ENCODE assay signal across 22 cellular contexts in the genomic region with DNA sequence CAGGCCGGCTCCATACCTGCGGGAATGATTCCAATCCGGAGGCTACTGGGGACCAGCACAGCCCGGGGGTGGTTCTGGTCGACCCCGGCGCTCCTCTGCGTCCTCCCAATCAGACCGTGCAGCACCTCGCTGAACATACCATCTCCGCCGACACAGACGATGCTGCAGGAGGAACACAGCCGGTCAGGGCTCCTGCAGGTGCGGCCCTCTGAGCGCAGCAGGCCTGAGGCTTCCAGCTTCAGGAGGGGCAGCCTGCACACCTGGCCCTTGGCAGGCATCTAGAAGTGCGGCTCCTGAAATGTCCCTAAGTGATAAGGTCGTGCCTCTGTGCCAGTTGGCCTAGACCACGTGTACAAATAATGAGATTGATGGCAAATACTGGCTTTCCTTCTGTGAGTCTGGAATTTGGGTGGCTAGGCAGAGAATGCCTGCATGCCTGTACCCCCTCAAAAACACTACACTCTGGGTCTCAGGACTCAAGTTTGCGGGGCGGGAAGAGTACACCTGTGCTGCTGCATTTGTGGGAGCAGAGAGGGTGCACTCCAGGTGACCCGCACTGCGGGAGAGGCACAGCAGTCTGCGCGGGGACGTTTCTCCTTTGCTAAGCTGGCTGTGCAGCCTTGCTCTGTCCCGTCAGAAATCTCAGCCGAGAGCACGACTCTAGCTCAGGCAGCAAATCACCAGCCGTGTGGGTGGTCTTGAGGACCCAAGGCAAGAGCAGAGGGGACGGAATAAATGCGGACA. TPM values are rescaled to one million over a fixed set of nuclear protein-coding genes. Genes with fewer than 3 reads are reported as not detected.
DNase-seq lines count a peak whose midpoint lies in the region; ATAC-seq and TF ChIP-seq lines count a peak whose summit lies in the region.
"Had no signal": no experiment of that assay in that cellular context is flagged by ENCODE, and none has a peak within 500 bp of the region (broad histone marks: within the 10 kb centered on the region; RNA-seq: fewer than 3 reads in every experiment).

No MANE protein-coding gene starts in this region.

- H3K4me1 ChIP-seq in neural progenitor cell = no peaks in the 10 kb centered on the region

- no peaks in the 10 kb centered on the region for H3K9me3 Mint-ChIP-seq in activated naive CD8-positive, alpha-beta T cell treated with anti-CD3 and anti-CD28 coated beads, Interleukin-2, amount 50 U/mL, for 24 hours
- no peaks in the 10 kb centered on the region for H3K9me3 Mint-ChIP-seq in activated naive CD8-positive, alpha-beta T cell treated with anti-CD3 and anti-CD28 coated beads for 36 hours
- no peaks in the 10 kb centered on the region for H3K9me3 Mint-ChIP-seq in chondrocyte (ENCODE audit: low read depth)
- no peaks in the 10 kb centered on the region for H3K9me3 Mint-ChIP-seq in neural progenitor cell
- H3K9me3 Mint-ChIP-seq: CD14-positive monocyte had no signal

- no peak for DNase-seq in activated naive CD8-positive, alpha-beta T cell treated with anti-CD3 and anti-CD28 coated beads, Interleukin-2, amount 50 U/mL, for 24 hours
- no peak for DNase-seq in activated naive CD8-positive, alpha-beta T cell treated with anti-CD3 and anti-CD28 coated beads for 36 hours
- DNase-seq in chondrocyte (ENCODE audit: low spot score) (peak; percentile 70), neural progenitor cell (ENCODE audit: low spot score) (no peak)
- DNase-seq: EL, GF-D8, IMR-90, NCI-H1105, NCI-H146, NCI-H2029, NCI-H2227 treated with DMSO at 0.1 percent for 48 hours, NCI-H510A treated with DMSO at 0.1 percent for 48 hours, NCI-H748 treated with DMSO at 0.1 percent for 48 hours, PC-9, RPMI8226, SHP77 treated with DMSO at 0.1 percent for 48 hours had no signal

- no peaks in the 10 kb centered on the region for H3F3A ChIP-seq in neural progenitor cell (ENCODE audit: low read depth)

- H3K27me3 ChIP-seq in neural progenitor cell = no peaks in the 10 kb centered on the region

- no peak overlapping the region for H3K9ac ChIP-seq in neural progenitor cell

- no peaks in the 10 kb centered on the region for H3K36me3 ChIP-seq in neural progenitor cell

- H3K79me2 ChIP-seq in neural progenitor cell (ENCODE audit: low read depth) = no peaks in the 10 kb centered on the region

- peaks cover 5% of the 10 kb centered on the region for H4K20me1 ChIP-seq in neural progenitor cell (ENCODE audit: low read depth)

- H2AFZ ChIP-seq in neural progenitor cell (replicated peaks) = no peak overlapping the region
- H2AFZ ChIP-seq: PC-9 had no signal

- no peak overlapping the region for H3K4me3 Mint-ChIP-seq in activated naive CD8-positive, alpha-beta T cell treated with anti-CD3 and anti-CD28 coated beads, Interleukin-2, amount 50 U/mL, for 24 hours
- no peak overlapping the region for H3K4me3 Mint-ChIP-seq in activated naive CD8-positive, alpha-beta T cell treated with anti-CD3 and anti-CD28 coated beads for 36 hours
- no peak overlapping the region for H3K4me3 Mint-ChIP-seq in chondrocyte (ENCODE audit: unreplicated experiment)
- H3K4me3 Mint-ChIP-seq in neural progenitor cell = no peak overlapping the region
- H3K4me3 Mint-ChIP-seq: B cell, CD14-positive monocyte had no signal

- no peak overlapping the region for H3K4me2 ChIP-seq in neural progenitor cell
- H3K4me2 ChIP-seq: PC-9 had no signal

- H3K27ac ChIP-seq in neural progenitor cell = no peak overlapping the region
- H3K27ac ChIP-seq: PC-9, SK-N-MC had no signal

- H3K36me3 Mint-ChIP-seq in activated naive CD8-positive, alpha-beta T cell treated with anti-CD3 and anti-CD28 coated beads, Interleukin-2, amount 50 U/mL, for 24 hours (ENCODE audit: low read depth) = peaks cover 50% of the 10 kb centered on the region
- H3K36me3 Mint-ChIP-seq in activated naive CD8-positive, alpha-beta T cell treated with anti-CD3 and anti-CD28 coated beads for 36 hours = peaks cover 33% of the 10 kb centered on the region
- H3K36me3 Mint-ChIP-seq in chondrocyte (ENCODE audit: low read depth) (peaks cover 51% of the 10 kb centered on the region), neural progenitor cell (peaks cover 50% of the 10 kb centered on the region)

- TF ChIP-seq CTCF in chondrocyte (IDR thresholded peaks at IDR 0.05) = no peak
- TF ChIP-seq CTCF in neural progenitor cell (IDR thresholded peaks at IDR 0.05) = no peak

- peak overlapping the region; percentile 26 for H3K27ac Mint-ChIP-seq in activated naive CD8-positive, alpha-beta T cell treated with anti-CD3 and anti-CD28 coated beads, Interleukin-2, amount 50 U/mL, for 24 hours
- no peak overlapping the region for H3K27ac Mint-ChIP-seq in activated naive CD8-positive, alpha-beta T cell treated with anti-CD3 and anti-CD28 coated beads for 36 hours
- H3K27ac Mint-ChIP-seq in chondrocyte (ENCODE audit: unreplicated experiment) = no peak overlapping the region
- H3K27ac Mint-ChIP-seq in neural progenitor cell = peak overlapping the region; percentile 9
- H3K27ac Mint-ChIP-seq: B cell had no signal

- H3K4me3 ChIP-seq in neural progenitor cell = no peak overlapping the region
- H3K4me3 ChIP-seq: PC-9, SK-N-MC had no signal

- no peaks in the 10 kb centered on the region for H3K9me3 ChIP-seq in neural progenitor cell (ENCODE audit: low read depth)

- H3K27me3 Mint-ChIP-seq in activated naive CD8-positive, alpha-beta T cell treated with anti-CD3 and anti-CD28 coated beads, Interleukin-2, amount 50 U/mL, for 24 hours = no peaks in the 10 kb centered on the region
- H3K27me3 Mint-ChIP-seq in activated naive CD8-positive, alpha-beta T cell treated with anti-CD3 and anti-CD28 coated beads for 36 hours = no peaks in the 10 kb centered on the region
- H3K27me3 Mint-ChIP-seq in chondrocyte (ENCODE audit: low read depth) (no peaks in the 10 kb centered on the region), neural progenitor cell (ENCODE audit: insufficient read depth, low read depth) (no peaks in the 10 kb centered on the region)
- H3K27me3 Mint-ChIP-seq: B cell had no signal

- no peak for ATAC-seq in activated naive CD8-positive, alpha-beta T cell treated with anti-CD3 and anti-CD28 coated beads, Interleukin-2, amount 50 U/mL, for 24 hours
- ATAC-seq in GM18870 (IDR thresholded peaks at IDR 0.05; ENCODE audit: unreplicated experiment) = no peak
- ATAC-seq in GM18868 (IDR thresholded peaks at IDR 0.05; ENCODE audit: unreplicated experiment) = no peak
- no peak for ATAC-seq in HG02798 (IDR thresholded peaks at IDR 0.05; ENCODE audit: poor library complexity, unreplicated experiment)

- H3K4me1 Mint-ChIP-seq in activated naive CD8-positive, alpha-beta T cell treated with anti-CD3 and anti-CD28 coated beads, Interleukin-2, amount 50 U/mL, for 24 hours = no peaks in the 10 kb centered on the region
- peaks cover 6% of the 10 kb centered on the region for H3K4me1 Mint-ChIP-seq in activated naive CD8-positive, alpha-beta T cell treated with anti-CD3 and anti-CD28 coated beads for 36 hours
- H3K4me1 Mint-ChIP-seq in chondrocyte (ENCODE audit: low read depth) (no peaks in the 10 kb centered on the region), neural progenitor cell (peaks cover 6% of the 10 kb centered on the region)
- H3K4me1 Mint-ChIP-seq: B cell, CD14-positive monocyte had no signal

RNA-seq across cellular contexts. Expression of gene CERK, which starts 30.1 kb away (rescaled TPM):
- 10 to 100 TPM; 38.1 to 41.3 TPM for total RNA-seq in activated naive CD8-positive, alpha-beta T cell treated with anti-CD3 and anti-CD28 coated beads for 36 hours
- 28.8 to 31.8 TPM (median 29.2 TPM) in 3 replicates for total RNA-seq in chondrocyte
- total RNA-seq in neural progenitor cell (ENCODE audit: low replicate concordance) = 53.6 and 80.6 TPM in 2 replicates

RNA-seq across cellular contexts. Expression of gene TBC1D22A, which starts 54.5 kb away (rescaled TPM):
- total RNA-seq in activated naive CD8-positive, alpha-beta T cell treated with anti-CD3 and anti-CD28 coated beads for 36 hours = 10 to 100 TPM; 42.1 to 42.4 TPM
- total RNA-seq in chondrocyte (18.9 to 21.1 TPM (median 18.9 TPM) in 3 replicates), neural progenitor cell (ENCODE audit: low replicate concordance) (9.8 and 10.6 TPM in 2 replicates)

Comparison
In these comparisons a context has a peak if more than half of its experiments do, and no peak if none do; other contexts are left out.
1. H3K27ac Mint-ChIP-seq: peak in activated naive CD8-positive, alpha-beta T cell treated with anti-CD3 and anti-CD28 coated beads, Interleukin-2, amount 50 U/mL, for 24 hours (single experiment) and neural progenitor cell (single experiment); none in activated naive CD8-positive, alpha-beta T cell treated with anti-CD3 and anti-CD28 coated beads for 36 hours (single experiment) and chondrocyte (single experiment).